In the genomic region with DNA sequence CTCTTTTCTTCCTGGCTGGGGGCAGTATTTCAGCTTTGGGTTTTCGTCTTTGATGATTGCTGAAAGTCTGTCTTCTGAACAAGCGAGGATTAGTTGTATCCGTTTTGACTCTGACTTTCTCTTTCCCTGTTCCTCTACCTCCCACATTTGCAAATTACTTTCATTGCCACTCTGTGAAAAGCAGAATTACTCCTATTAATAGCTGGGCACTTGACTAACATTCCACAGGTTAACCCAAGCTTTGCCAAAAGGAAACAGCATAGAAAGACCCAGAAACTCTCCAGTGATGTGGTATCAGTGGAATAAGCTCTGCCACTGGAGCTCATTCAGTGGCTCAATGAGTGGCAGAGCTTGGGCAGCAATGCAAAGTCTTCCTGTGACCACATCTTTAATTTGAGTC, we compare ENCODE assay signal across 19 cellular contexts.
A peak's percentile ranks its signal among the peaks of the same experiment; 100 is the strongest.
DNase-seq lines count a peak whose midpoint lies in the region; ATAC-seq and TF ChIP-seq lines count a peak whose summit lies in the region.
"Had no signal": no experiment of that assay in that cellular context is flagged by ENCODE, and none has a peak within 500 bp of the region (broad histone marks: within the 10 kb centered on the region; RNA-seq: fewer than 3 reads in every experiment).

No MANE protein-coding gene starts in this region.

- CTCF ChIA-PET in WTC11 (lab: Charles Lee) = interaction anchor here (1.0 to 1.6 kb wide), 2 partner anchors 25 to 97 kb away, joined by 3 to 4 read pairs; no protein-coding TSS in a partner anchor

- in situ Hi-C loops in brain microvascular endothelial cell (cut with HindIII; ENCODE audit: low pct_ligation_motif_present, low sequenced_read_pairs) = no loop called here

- DNase-seq in WTC11 (ENCODE audit: low spot score) (no peak), heart left ventricle (no peak), mesothelial cell of epicardium (ENCODE audit: low spot score in 2 of 2, unreplicated experiment in 2 of 2) (no peak), thyroid gland (no peak), CD14-positive monocyte (ENCODE audit: low spot score) (no peak), hippocampal formation (lab: John Stamatoyannopoulos, UW) (no peak), brain microvascular endothelial cell (no peak)
- DNase-seq: activated B cell treated with CpG ODN at 0.5 μM for 24 hours; activated CD4-positive, alpha-beta memory T cell treated with anti-CD3 and anti-CD28 coated beads, Interleukin-2, amount 10 ng/mL, durations not matched to agents 7 days and 5 days; activated naive CD4-positive, alpha-beta T cell treated with anti-CD3 and anti-CD28 coated beads for 36 hours; activated T-cell treated with anti-CD3 and anti-CD28 coated beads, Interleukin-2, amount 50 U/mL, for 24 hours; CD4-positive, CD25-positive, alpha-beta regulatory T cell; foreskin fibroblast; GDM1; naive B cell; NCI-H526; SHP77 treated with DMSO at 0.1 percent for 48 hours; stimulated activated CD8-positive, alpha-beta memory T cell treated with anti-CD3 and anti-CD28 coated beads, Interleukin-4, amount 100 ng/mL, for 48 hours had no signal

- H3K9me3 Mint-ChIP-seq in WTC11 (no peaks in the 10 kb centered on the region), mesothelial cell of epicardium (no peaks in the 10 kb centered on the region), CD14-positive monocyte (no peaks in the 10 kb centered on the region)
- H3K9me3 Mint-ChIP-seq: activated B cell treated with CpG ODN at 0.5 μM for 24 hours; activated CD4-positive, alpha-beta memory T cell treated with anti-CD3 and anti-CD28 coated beads, Interleukin-2, amount 10 ng/mL, durations not matched to agents 7 days and 5 days; activated naive CD4-positive, alpha-beta T cell treated with anti-CD3 and anti-CD28 coated beads for 36 hours; activated T-cell treated with anti-CD3 and anti-CD28 coated beads, Interleukin-2, amount 50 U/mL, for 24 hours; naive B cell had no signal

- no peaks in the 10 kb centered on the region for H3K9me3 ChIP-seq in heart left ventricle
- no peaks in the 10 kb centered on the region for H3K9me3 ChIP-seq in thyroid gland
- H3K9me3 ChIP-seq: HAP-1 had no signal

- H3K4me1 ChIP-seq in heart left ventricle (peaks cover 0 to 67% (median 15%) of the 10 kb centered on the region in 12 donors), thyroid gland (peaks cover 37 to 40% of the 10 kb centered on the region in 2 donors)

- H3K27me3 ChIP-seq in heart left ventricle = no peaks in the 10 kb centered on the region
- H3K27me3 ChIP-seq in thyroid gland = no peaks in the 10 kb centered on the region
- H3K27me3 ChIP-seq in brain microvascular endothelial cell (replicated peaks) = no peaks in the 10 kb centered on the region

- TF ChIP-seq CTCF in WTC11 (IDR thresholded peaks at IDR 0.05) (no peak), heart left ventricle (IDR thresholded peaks at IDR 0.05) (no peak), mesothelial cell of epicardium (IDR thresholded peaks at IDR 0.05; ENCODE audit: unreplicated experiment) (no peak), thyroid gland (IDR thresholded peaks at IDR 0.05) (no peak), CD14-positive monocyte (IDR thresholded peaks at IDR 0.05) (no peak), brain microvascular endothelial cell (IDR thresholded peaks at IDR 0.05; ENCODE audit: low read depth, low read length, missing control alignments) (no peak)

- no peaks in the 10 kb centered on the region for H3K36me3 ChIP-seq in heart left ventricle
- no peaks in the 10 kb centered on the region for H3K36me3 ChIP-seq in thyroid gland
- H3K36me3 ChIP-seq in brain microvascular endothelial cell (replicated peaks) = no peaks in the 10 kb centered on the region
- H3K36me3 ChIP-seq: HAP-1 had no signal

- H3K4me1 Mint-ChIP-seq in WTC11 = peaks cover 35% of the 10 kb centered on the region
- H3K4me1 Mint-ChIP-seq in mesothelial cell of epicardium = peaks cover 72% of the 10 kb centered on the region
- H3K4me1 Mint-ChIP-seq in CD14-positive monocyte = peaks cover 1% of the 10 kb centered on the region
- H3K4me1 Mint-ChIP-seq: activated CD4-positive, alpha-beta memory T cell treated with anti-CD3 and anti-CD28 coated beads, Interleukin-2, amount 10 ng/mL, durations not matched to agents 7 days and 5 days; CD4-positive, CD25-positive, alpha-beta regulatory T cell had no signal

- H3K4me3 Mint-ChIP-seq in WTC11 = no peak overlapping the region
- H3K4me3 Mint-ChIP-seq in mesothelial cell of epicardium = peak overlapping the region; percentile 2
- H3K4me3 Mint-ChIP-seq in CD14-positive monocyte = no peak overlapping the region
- H3K4me3 Mint-ChIP-seq: activated B cell treated with CpG ODN at 0.5 μM for 24 hours; activated CD4-positive, alpha-beta memory T cell treated with anti-CD3 and anti-CD28 coated beads, Interleukin-2, amount 10 ng/mL, durations not matched to agents 7 days and 5 days; activated naive CD4-positive, alpha-beta T cell treated with anti-CD3 and anti-CD28 coated beads for 36 hours; activated T-cell treated with anti-CD3 and anti-CD28 coated beads, Interleukin-2, amount 50 U/mL, for 24 hours; CD4-positive, CD25-positive, alpha-beta regulatory T cell; naive B cell had no signal

- POLR2A ChIA-PET in WTC11 (lab: Charles Lee) = no interaction called here

- TF ChIP-seq POLR2A in heart left ventricle (IDR thresholded peaks at IDR 0.05) (no peak), thyroid gland (IDR thresholded peaks at IDR 0.05) (no peak)

- H3K27ac Mint-ChIP-seq in WTC11 (peak overlapping the region; percentile 76), mesothelial cell of epicardium (peak overlapping the region; percentile 79), CD14-positive monocyte (no peak overlapping the region)
- H3K27ac Mint-ChIP-seq: activated B cell treated with CpG ODN at 0.5 μM for 24 hours; activated CD4-positive, alpha-beta memory T cell treated with anti-CD3 and anti-CD28 coated beads, Interleukin-2, amount 10 ng/mL, durations not matched to agents 7 days and 5 days; activated naive CD4-positive, alpha-beta T cell treated with anti-CD3 and anti-CD28 coated beads for 36 hours; activated T-cell treated with anti-CD3 and anti-CD28 coated beads, Interleukin-2, amount 50 U/mL, for 24 hours; CD4-positive, CD25-positive, alpha-beta regulatory T cell had no signal

- H3K27me3 Mint-ChIP-seq in WTC11 (ENCODE audit: low read depth) = no peaks in the 10 kb centered on the region
- H3K27me3 Mint-ChIP-seq in mesothelial cell of epicardium (ENCODE audit: low read depth) = no peaks in the 10 kb centered on the region
- H3K27me3 Mint-ChIP-seq in CD14-positive monocyte (ENCODE audit: low read depth in 3 of 3) = peaks cover 0 to 3% (median 3%) of the 10 kb centered on the region in 3 donors
- H3K27me3 Mint-ChIP-seq: activated B cell treated with CpG ODN at 0.5 μM for 24 hours had no signal

- intact Hi-C loops in heart left ventricle (cut with DNase I) (no loop called here), thyroid gland (cut with DNase I) (no loop called here), CD14-positive monocyte (cut with micrococcal nuclease) (no loop called here)

- H3K36me3 Mint-ChIP-seq in WTC11 = no peaks in the 10 kb centered on the region
- peaks cover 2% of the 10 kb centered on the region for H3K36me3 Mint-ChIP-seq in mesothelial cell of epicardium
- H3K36me3 Mint-ChIP-seq in CD14-positive monocyte = no peaks in the 10 kb centered on the region
- H3K36me3 Mint-ChIP-seq: CD4-positive, CD25-positive, alpha-beta regulatory T cell; naive B cell had no signal

- 29 to 57% (median 35%) methylated on average over 3 of the region's 3 CpGs for WGBS in heart left ventricle, 4 donors
- WGBS in thyroid gland, 2 donors = 51 to 53% methylated on average over 3 of the region's 3 CpGs

- ATAC-seq in WTC11 = peak; percentile 34
- ATAC-seq in heart left ventricle = peak; percentile 29 to 43 (median 38)

- H3K27ac ChIP-seq in heart left ventricle (peak overlapping the region in 10 of 12 donors; percentile 2 to 58 (median 46)), thyroid gland (peak overlapping the region; percentile 33 to 64 (median 55)), brain microvascular endothelial cell (no peak overlapping the region)

- H3K4me3 ChIP-seq in heart left ventricle = peak overlapping the region in 2 of 12 donors; percentile 7 to 15
- no peak overlapping the region for H3K4me3 ChIP-seq in thyroid gland (replicated peaks in 1 of 3)
- H3K4me3 ChIP-seq in brain microvascular endothelial cell (ENCODE audit: low read depth, low read length) = no peak overlapping the region
- H3K4me3 ChIP-seq: HAP-1 had no signal

TF ChIP-seq in WTC11, 78 proteins besides CTCF, POLR2A, EP300 and RAD21:
- TF ChIP-seq, protein P1, sequence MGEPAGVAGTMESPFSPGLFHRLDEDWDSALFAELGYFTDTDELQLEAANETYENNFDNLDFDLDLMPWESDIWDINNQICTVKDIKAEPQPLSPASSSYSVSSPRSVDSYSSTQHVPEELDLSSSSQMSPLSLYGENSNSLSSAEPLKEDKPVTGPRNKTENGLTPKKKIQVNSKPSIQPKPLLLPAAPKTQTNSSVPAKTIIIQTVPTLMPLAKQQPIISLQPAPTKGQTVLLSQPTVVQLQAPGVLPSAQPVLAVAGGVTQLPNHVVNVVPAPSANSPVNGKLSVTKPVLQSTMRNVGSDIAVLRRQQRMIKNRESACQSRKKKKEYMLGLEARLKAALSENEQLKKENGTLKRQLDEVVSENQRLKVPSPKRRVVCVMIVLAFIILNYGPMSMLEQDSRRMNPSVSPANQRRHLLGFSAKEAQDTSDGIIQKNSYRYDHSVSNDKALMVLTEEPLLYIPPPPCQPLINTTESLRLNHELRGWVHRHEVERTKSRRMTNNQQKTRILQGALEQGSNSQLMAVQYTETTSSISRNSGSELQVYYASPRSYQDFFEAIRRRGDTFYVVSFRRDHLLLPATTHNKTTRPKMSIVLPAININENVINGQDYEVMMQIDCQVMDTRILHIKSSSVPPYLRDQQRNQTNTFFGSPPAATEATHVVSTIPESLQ (CRISPR knock-in tag; IDR thresholded peaks at IDR 0.05) = no peak
- TF ChIP-seq, protein P2, sequence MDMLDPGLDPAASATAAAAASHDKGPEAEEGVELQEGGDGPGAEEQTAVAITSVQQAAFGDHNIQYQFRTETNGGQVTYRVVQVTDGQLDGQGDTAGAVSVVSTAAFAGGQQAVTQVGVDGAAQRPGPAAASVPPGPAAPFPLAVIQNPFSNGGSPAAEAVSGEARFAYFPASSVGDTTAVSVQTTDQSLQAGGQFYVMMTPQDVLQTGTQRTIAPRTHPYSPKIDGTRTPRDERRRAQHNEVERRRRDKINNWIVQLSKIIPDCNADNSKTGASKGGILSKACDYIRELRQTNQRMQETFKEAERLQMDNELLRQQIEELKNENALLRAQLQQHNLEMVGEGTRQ (CRISPR knock-in tag; IDR thresholded peaks at IDR 0.05) = peak; percentile 91
- TF ChIP-seq, protein P3, sequence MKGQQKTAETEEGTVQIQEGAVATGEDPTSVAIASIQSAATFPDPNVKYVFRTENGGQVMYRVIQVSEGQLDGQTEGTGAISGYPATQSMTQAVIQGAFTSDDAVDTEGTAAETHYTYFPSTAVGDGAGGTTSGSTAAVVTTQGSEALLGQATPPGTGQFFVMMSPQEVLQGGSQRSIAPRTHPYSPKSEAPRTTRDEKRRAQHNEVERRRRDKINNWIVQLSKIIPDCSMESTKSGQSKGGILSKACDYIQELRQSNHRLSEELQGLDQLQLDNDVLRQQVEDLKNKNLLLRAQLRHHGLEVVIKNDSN (CRISPR knock-in tag; IDR thresholded peaks at IDR 0.05) = peak; percentile 89

Comparison
In these comparisons a context has a peak if more than half of its experiments do, and no peak if none do; other contexts are left out.
1. H3K27ac Mint-ChIP-seq: peak in WTC11 (single experiment) and mesothelial cell of epicardium (single experiment); none in CD14-positive monocyte (0 of 7).